Comparison of ENCODE assay signal across 8 cellular contexts in the genomic region with DNA sequence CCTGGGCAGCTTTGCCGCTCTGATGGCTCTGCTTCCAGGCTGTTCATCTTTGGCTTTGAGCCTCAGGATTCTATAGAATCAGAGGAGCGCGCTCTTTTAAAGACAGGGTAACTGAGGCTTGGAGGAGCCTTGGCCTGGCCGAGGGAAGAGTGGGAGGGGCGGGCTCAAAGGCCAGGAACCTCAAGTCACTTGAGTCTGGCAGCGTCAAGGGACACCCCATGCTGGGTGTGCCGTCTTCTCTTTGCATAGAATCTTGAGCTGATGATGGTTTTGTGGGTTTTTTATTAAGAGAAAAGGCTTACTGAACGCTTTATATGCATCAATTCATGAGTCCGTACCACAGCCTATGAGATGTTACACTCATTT. TPM values are rescaled to one million over a fixed set of nuclear protein-coding genes. Genes with fewer than 3 reads are reported as not detected.
DNase-seq lines count a peak whose midpoint lies in the region; ATAC-seq and TF ChIP-seq lines count a peak whose summit lies in the region.

No MANE protein-coding gene starts in this region.

- no peak for TF ChIP-seq CTCF in fibroblast of lung (conservative IDR thresholded peaks at IDR 0.05 in 1 of 2, IDR thresholded peaks at IDR 0.05 in 1 of 2; ENCODE audit: low read depth in 1 of 2, low read length in 2 of 2)
- no peak for TF ChIP-seq CTCF in sigmoid colon (IDR thresholded peaks at IDR 0.05)

- peak overlapping the region; percentile 38 for H2AFZ ChIP-seq in fibroblast of lung (ENCODE audit: low read length)

- DNase-seq in SK-N-MC (ENCODE audit: low read depth, low spot score): no peak
- no peak for DNase-seq in fibroblast of lung (ENCODE audit: low read depth in 2 of 2)
- DNase-seq in sigmoid colon: no peak
- no peak for DNase-seq in NCI-H446 (lab: John Stamatoyannopoulos, UW)
- no peak for DNase-seq in C1 segment of cervical spinal cord (lab: John Stamatoyannopoulos, UW)
- DNase-seq in NCI-H82 (lab: John Stamatoyannopoulos, UW): no peak

- ATAC-seq in GM21515 (IDR thresholded peaks at IDR 0.05; ENCODE audit: unreplicated experiment) (peak; percentile 8), GM18502 (IDR thresholded peaks at IDR 0.05; ENCODE audit: poor library complexity, unreplicated experiment) (no peak)

- H4K20me1 ChIP-seq in fibroblast of lung (ENCODE audit: control insufficient read depth, extremely low read depth, insufficient read depth, low read length): no peaks in the 10 kb centered on the region

- no peak for TF ChIP-seq POLR2A in sigmoid colon (IDR thresholded peaks at IDR 0.05)

- no peaks in the 10 kb centered on the region for H3K27me3 ChIP-seq in fibroblast of lung (ENCODE audit: control insufficient read depth, insufficient read depth, low read length)
- H3K27me3 ChIP-seq in sigmoid colon: no peaks in the 10 kb centered on the region

- no peak for TF ChIP-seq EP300 in sigmoid colon (IDR thresholded peaks at IDR 0.05)

- H3K4me3 ChIP-seq in SK-N-MC (peak overlapping the region; percentile 97), fibroblast of lung (replicated peaks in 1 of 4; ENCODE audit: control extremely low read depth in 1 of 4, insufficient read depth in 1 of 4, low read depth in 3 of 4, low read length in 4 of 4) (peak overlapping the region; percentile 77 to 86 (median 81)), sigmoid colon (peak overlapping the region; percentile 91 to 100 (median 95))

- H3K9me3 ChIP-seq in SK-N-MC (ENCODE audit: low read depth, low read length) (0 out of 2 replicates have a peak, but pooled peaks cover 2% of the 10 kb centered on the region), fibroblast of lung (ENCODE audit: control insufficient read depth, insufficient read depth, low read depth, low read length) (peaks cover 2% of the 10 kb centered on the region), sigmoid colon (peaks cover 0 to 6% (median 4%) of the 10 kb centered on the region in 4 donors)

- intact Hi-C loops in sigmoid colon (cut with DNase I): loop anchor here (2.0 to 5.0 kb wide), 2 partner anchors 42 to 45 kb away; partner anchors contain the start of gene COLGALT1

- peak overlapping the region; percentile 96 for H3K9ac ChIP-seq in SK-N-MC (ENCODE audit: insufficient read length)
- peak overlapping the region; percentile 98 for H3K9ac ChIP-seq in fibroblast of lung (ENCODE audit: insufficient read depth, low read length)

- no peak overlapping the region for H3K27ac ChIP-seq in SK-N-MC
- H3K27ac ChIP-seq in fibroblast of lung (ENCODE audit: insufficient read depth, low read length): peak overlapping the region; percentile 96
- peak overlapping the region; percentile 99 to 100 (median 100) for H3K27ac ChIP-seq in sigmoid colon

- peaks cover under 1% of the 10 kb centered on the region for H3K4me1 ChIP-seq in fibroblast of lung (ENCODE audit: control insufficient read depth, extremely low read depth, insufficient read depth, low read length)
- peaks cover 0 to 37% (median 30%) of the 10 kb centered on the region in 4 donors for H3K4me1 ChIP-seq in sigmoid colon

- WGBS in sigmoid colon, 2 donors: 28 to 40% methylated on average over 9 of the region's 9 CpGs

- peak overlapping the region; percentile 92 for H3K4me2 ChIP-seq in fibroblast of lung (ENCODE audit: extremely low read depth, insufficient read depth, low read length)

- H3K79me2 ChIP-seq in fibroblast of lung (ENCODE audit: control insufficient read depth, insufficient read depth, low read length): peaks cover 27% of the 10 kb centered on the region

- H3K36me3 ChIP-seq in SK-N-MC (ENCODE audit: insufficient read depth, low read length) (peaks cover 10% of the 10 kb centered on the region), fibroblast of lung (ENCODE audit: control insufficient read depth, insufficient read depth, low read length) (peaks cover 12% of the 10 kb centered on the region), sigmoid colon (peaks cover 8 to 17% (median 14%) of the 10 kb centered on the region in 4 donors)

RNA-seq across cellular contexts. Expression of gene PGLS, which starts 1.1 kb away (rescaled TPM):
- total RNA-seq in fibroblast of lung: 52.8 and 67.3 TPM in 2 replicates
- polyA plus RNA-seq in fibroblast of lung: 24.0 and 25.9 TPM in 2 replicates
- 67.1 and 83.6 TPM in 2 replicates for polyA plus RNA-seq in fibroblast of lung (2012)
- polyA minus RNA-seq in fibroblast of lung (ENCODE audit: low replicate concordance): 113 and 148 TPM in 2 replicates
- 10 to 100 TPM; 27.8 to 54.6 (median 47.2) TPM for total RNA-seq in sigmoid colon
- 100 to 1,000 TPM; 103 to 122 (median 115) TPM for polyA plus RNA-seq in sigmoid colon

RNA-seq across cellular contexts. Expression of gene SLC27A1, which starts 42.2 kb away (rescaled TPM):
- total RNA-seq in fibroblast of lung: 20.0 and 25.3 TPM in 2 replicates
- polyA plus RNA-seq in fibroblast of lung: 3.6 and 4.0 TPM in 2 replicates
- 6.6 and 7.6 TPM in 2 replicates for polyA plus RNA-seq in fibroblast of lung (2012)
- polyA minus RNA-seq in fibroblast of lung (ENCODE audit: low replicate concordance): 5.1 and 11.1 TPM in 2 replicates
- 10 to 100 TPM; 13.2 to 23.8 (median 15.9) TPM for total RNA-seq in sigmoid colon
- 1 to 10 TPM in 2 of 3 donors, under 1 TPM in 1; 0.69 to 8.8 (median 3.6) TPM for polyA plus RNA-seq in sigmoid colon

RNA-seq across cellular contexts. Expression of gene COLGALT1, which starts 42.9 kb away (rescaled TPM):
- total RNA-seq in fibroblast of lung: 58.6 and 96.9 TPM in 2 replicates
- 103 and 108 TPM in 2 replicates for polyA plus RNA-seq in fibroblast of lung
- 85.8 and 96.0 TPM in 2 replicates for polyA plus RNA-seq in fibroblast of lung (2012)
- 240 and 274 TPM in 2 replicates for polyA minus RNA-seq in fibroblast of lung (ENCODE audit: low replicate concordance)
- total RNA-seq in sigmoid colon: 10 to 100 TPM; 49.6 to 62.3 (median 53.5) TPM
- 10 to 100 TPM in 2 of 3 donors, 1 to 10 TPM in 1; 7.8 to 59.8 (median 15.5) TPM for polyA plus RNA-seq in sigmoid colon

RNA-seq across cellular contexts. Expression of gene NXNL1, which starts 51.8 kb away (rescaled TPM):
- not detected in 2 replicates for total RNA-seq in fibroblast of lung
- polyA plus RNA-seq in fibroblast of lung: not detected in 2 replicates
- not detected in 2 replicates for polyA plus RNA-seq in fibroblast of lung (2012)
- not detected in 2 replicates for polyA minus RNA-seq in fibroblast of lung (ENCODE audit: low replicate concordance)
- total RNA-seq in sigmoid colon: not detected
- polyA plus RNA-seq in sigmoid colon: not detected
